Comparison of ENCODE assay signal across 10 cellular contexts in genomic region chr6:52849137-52849536, GRCh38. TPM values are rescaled to one million over a fixed set of nuclear protein-coding genes. Genes with fewer than 3 reads are reported as not detected.
"Had no signal": no experiment of that assay in that cellular context is flagged by ENCODE, and none has a peak within 500 bp of the region (broad histone marks: within the 10 kb centered on the region; RNA-seq: fewer than 3 reads in every experiment).

No MANE protein-coding gene starts in this region.

- H3K9ac ChIP-seq: KMS-11 had no signal

- H3K4me3 Mint-ChIP-seq: IgD-negative memory B cell had no signal

- DNase-seq: IMR-90, KBM-7, KG1 had no signal

- ATAC-seq: K562 had no signal

- H3K36me3 Mint-ChIP-seq: IgD-negative memory B cell had no signal

- H3K4me3 ChIP-seq: K562 had no signal

- H3K4me2 ChIP-seq: KMS-11 had no signal

- FAIRE-seq: HTR-8/SVneo, K562 had no signal

- H3K27ac ChIP-seq: HL-60, KMS-11 had no signal

- H3K4me1 Mint-ChIP-seq: IgD-negative memory B cell had no signal

RNA-seq across cellular contexts. Expression of gene GSTA5, which starts 8.5 kb away (rescaled TPM):
- total RNA-seq: HT-29, HT1080, IMR-90, K562 had no signal
- polyA plus RNA-seq: IgD-negative memory B cell, IMR-90, K562 had no signal

RNA-seq across cellular contexts. Expression of gene GSTA1, which starts 45.5 kb away (rescaled TPM):
- total RNA-seq: HT-29, HT1080 had no signal
- polyA plus RNA-seq: IgD-negative memory B cell, K562 had no signal
